ENCODE assay signal across 1 cellular context in the genomic region with DNA sequence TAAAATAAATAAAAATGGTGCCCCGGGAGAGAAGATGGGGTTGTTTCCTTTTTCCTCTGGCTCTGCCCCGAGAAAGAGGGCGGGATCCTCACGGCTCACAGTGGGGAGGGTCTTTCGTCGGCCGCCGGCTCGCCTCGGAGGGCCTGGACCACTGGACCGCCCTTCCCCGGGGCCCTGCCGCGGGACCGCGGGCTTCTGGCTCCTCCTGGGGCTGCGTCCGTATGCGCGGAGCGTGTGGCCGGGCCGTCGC.
TF ChIP-seq lines count a peak whose summit lies in the region.

No MANE protein-coding gene starts in this region.

TF ChIP-seq in HepG2, 621 proteins besides CTCF, POLR2A, EP300 and RAD21 (continued from another document):
- TF ChIP-seq, protein P1, sequence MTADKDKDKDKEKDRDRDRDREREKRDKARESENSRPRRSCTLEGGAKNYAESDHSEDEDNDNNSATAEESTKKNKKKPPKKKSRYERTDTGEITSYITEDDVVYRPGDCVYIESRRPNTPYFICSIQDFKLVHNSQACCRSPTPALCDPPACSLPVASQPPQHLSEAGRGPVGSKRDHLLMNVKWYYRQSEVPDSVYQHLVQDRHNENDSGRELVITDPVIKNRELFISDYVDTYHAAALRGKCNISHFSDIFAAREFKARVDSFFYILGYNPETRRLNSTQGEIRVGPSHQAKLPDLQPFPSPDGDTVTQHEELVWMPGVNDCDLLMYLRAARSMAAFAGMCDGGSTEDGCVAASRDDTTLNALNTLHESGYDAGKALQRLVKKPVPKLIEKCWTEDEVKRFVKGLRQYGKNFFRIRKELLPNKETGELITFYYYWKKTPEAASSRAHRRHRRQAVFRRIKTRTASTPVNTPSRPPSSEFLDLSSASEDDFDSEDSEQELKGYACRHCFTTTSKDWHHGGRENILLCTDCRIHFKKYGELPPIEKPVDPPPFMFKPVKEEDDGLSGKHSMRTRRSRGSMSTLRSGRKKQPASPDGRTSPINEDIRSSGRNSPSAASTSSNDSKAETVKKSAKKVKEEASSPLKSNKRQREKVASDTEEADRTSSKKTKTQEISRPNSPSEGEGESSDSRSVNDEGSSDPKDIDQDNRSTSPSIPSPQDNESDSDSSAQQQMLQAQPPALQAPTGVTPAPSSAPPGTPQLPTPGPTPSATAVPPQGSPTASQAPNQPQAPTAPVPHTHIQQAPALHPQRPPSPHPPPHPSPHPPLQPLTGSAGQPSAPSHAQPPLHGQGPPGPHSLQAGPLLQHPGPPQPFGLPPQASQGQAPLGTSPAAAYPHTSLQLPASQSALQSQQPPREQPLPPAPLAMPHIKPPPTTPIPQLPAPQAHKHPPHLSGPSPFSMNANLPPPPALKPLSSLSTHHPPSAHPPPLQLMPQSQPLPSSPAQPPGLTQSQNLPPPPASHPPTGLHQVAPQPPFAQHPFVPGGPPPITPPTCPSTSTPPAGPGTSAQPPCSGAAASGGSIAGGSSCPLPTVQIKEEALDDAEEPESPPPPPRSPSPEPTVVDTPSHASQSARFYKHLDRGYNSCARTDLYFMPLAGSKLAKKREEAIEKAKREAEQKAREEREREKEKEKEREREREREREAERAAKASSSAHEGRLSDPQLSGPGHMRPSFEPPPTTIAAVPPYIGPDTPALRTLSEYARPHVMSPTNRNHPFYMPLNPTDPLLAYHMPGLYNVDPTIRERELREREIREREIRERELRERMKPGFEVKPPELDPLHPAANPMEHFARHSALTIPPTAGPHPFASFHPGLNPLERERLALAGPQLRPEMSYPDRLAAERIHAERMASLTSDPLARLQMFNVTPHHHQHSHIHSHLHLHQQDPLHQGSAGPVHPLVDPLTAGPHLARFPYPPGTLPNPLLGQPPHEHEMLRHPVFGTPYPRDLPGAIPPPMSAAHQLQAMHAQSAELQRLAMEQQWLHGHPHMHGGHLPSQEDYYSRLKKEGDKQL (CRISPR knock-in tag; IDR thresholded peaks at IDR 0.05; ENCODE audit: low read depth): no peak
- TF ChIP-seq, protein P2, sequence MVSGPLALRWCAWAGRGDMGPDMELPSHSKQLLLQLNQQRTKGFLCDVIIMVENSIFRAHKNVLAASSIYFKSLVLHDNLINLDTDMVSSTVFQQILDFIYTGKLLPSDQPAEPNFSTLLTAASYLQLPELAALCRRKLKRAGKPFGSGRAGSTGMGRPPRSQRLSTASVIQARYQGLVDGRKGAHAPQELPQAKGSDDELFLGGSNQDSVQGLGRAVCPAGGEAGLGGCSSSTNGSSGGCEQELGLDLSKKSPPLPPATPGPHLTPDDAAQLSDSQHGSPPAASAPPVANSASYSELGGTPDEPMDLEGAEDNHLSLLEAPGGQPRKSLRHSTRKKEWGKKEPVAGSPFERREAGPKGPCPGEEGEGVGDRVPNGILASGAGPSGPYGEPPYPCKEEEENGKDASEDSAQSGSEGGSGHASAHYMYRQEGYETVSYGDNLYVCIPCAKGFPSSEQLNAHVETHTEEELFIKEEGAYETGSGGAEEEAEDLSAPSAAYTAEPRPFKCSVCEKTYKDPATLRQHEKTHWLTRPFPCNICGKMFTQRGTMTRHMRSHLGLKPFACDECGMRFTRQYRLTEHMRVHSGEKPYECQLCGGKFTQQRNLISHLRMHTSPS (CRISPR knock-in tag; IDR thresholded peaks at IDR 0.05; ENCODE audit: low read depth): no peak
- TF ChIP-seq, protein P3, sequence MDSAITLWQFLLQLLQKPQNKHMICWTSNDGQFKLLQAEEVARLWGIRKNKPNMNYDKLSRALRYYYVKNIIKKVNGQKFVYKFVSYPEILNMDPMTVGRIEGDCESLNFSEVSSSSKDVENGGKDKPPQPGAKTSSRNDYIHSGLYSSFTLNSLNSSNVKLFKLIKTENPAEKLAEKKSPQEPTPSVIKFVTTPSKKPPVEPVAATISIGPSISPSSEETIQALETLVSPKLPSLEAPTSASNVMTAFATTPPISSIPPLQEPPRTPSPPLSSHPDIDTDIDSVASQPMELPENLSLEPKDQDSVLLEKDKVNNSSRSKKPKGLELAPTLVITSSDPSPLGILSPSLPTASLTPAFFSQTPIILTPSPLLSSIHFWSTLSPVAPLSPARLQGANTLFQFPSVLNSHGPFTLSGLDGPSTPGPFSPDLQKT (CRISPR knock-in tag; IDR thresholded peaks at IDR 0.05; ENCODE audit: borderline replicate concordance): no peak
- TF ChIP-seq ZKSCAN1 (IDR thresholded peaks at IDR 0.05; ENCODE audit: low read length): no peak
- no peak for TF ChIP-seq MIXL1 (CRISPR knock-in tag; IDR thresholded peaks at IDR 0.05)
- TF ChIP-seq, protein P4, sequence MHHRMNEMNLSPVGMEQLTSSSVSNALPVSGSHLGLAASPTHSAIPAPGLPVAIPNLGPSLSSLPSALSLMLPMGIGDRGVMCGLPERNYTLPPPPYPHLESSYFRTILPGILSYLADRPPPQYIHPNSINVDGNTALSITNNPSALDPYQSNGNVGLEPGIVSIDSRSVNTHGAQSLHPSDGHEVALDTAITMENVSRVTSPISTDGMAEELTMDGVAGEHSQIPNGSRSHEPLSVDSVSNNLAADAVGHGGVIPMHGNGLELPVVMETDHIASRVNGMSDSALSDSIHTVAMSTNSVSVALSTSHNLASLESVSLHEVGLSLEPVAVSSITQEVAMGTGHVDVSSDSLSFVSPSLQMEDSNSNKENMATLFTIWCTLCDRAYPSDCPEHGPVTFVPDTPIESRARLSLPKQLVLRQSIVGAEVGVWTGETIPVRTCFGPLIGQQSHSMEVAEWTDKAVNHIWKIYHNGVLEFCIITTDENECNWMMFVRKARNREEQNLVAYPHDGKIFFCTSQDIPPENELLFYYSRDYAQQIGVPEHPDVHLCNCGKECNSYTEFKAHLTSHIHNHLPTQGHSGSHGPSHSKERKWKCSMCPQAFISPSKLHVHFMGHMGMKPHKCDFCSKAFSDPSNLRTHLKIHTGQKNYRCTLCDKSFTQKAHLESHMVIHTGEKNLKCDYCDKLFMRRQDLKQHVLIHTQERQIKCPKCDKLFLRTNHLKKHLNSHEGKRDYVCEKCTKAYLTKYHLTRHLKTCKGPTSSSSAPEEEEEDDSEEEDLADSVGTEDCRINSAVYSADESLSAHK (CRISPR knock-in tag; IDR thresholded peaks at IDR 0.05; ENCODE audit: borderline replicate concordance): no peak
- TF ChIP-seq ARNT2 (CRISPR knock-in tag; IDR thresholded peaks at IDR 0.05; ENCODE audit: low read depth): no peak
